ENCODE assay signal across 8 cellular contexts in the genomic region with DNA sequence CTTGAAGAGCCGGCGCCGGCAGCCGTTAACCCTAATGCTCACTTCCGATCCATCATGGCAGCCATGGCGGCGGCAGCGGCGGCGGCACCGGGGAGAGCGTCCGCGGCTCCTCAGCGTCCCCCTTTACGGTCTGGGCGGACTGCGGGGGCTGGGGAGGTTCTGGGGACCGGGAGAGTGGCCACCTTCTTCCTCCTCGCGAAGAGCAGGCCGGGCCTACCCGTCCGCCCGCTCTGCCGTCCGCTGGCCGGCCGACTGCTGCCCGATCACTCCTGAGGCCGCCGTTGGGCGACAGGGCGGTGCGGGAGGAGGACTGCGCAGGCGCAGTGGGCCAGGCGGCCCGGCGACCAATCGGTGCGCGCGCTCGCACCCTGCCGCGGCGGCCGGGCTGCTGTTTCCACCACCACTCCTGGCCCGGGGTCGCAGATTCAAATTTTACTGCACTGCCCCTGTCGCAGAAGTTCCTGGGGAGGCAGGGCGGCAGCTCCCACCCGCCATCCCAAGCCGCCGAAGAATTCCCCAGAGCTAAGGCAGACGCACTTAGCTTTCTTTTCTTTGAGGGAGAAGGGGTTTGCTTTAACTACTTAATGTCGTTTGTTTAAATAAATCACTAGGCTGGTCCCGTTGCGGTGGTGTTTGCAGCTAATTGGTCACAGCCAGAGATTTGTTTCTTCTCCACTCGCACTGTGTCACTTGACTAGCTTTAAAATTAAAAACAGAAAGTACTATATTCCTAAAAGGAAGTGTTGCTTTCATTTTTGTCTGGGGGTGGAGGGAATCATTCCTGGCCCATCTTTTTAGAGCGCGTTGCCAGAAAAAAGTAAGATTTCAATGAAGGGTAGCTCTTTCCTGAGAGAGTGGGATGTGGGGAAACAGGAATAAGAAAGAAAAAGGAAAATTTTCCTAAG. TPM values are rescaled to one million over a fixed set of nuclear protein-coding genes. Genes with fewer than 3 reads are reported as not detected.
DNase-seq lines count a peak whose midpoint lies in the region; ATAC-seq and TF ChIP-seq lines count a peak whose summit lies in the region.

A gene (minus strand): TSS at position 290 of the 905 bp plus-strand sequence. CDS start 452 bp downstream, outside the sequence.

- H3K4me3 ChIP-seq in astrocyte of the cerebellum (ENCODE audit: low read depth, low read length) (peak within 1 kb of the TSS; percentile 98), aorta (ENCODE audit: low read length in 2 of 2) (peak within 1 kb of the TSS; percentile 54 to 73)

- H3K4me1 ChIP-seq in aorta (ENCODE audit: control insufficient read depth in 1 of 2, insufficient read depth in 2 of 2, low read length in 2 of 2) = no peaks in the 10 kb centered on the region

- peak within 1 kb of the TSS; percentile 83 to 88 for H3K27ac ChIP-seq in aorta (ENCODE audit: low read depth in 1 of 2, low read length in 2 of 2)

- TF ChIP-seq CTCF in astrocyte of the cerebellum (IDR thresholded peaks at IDR 0.05; ENCODE audit: low read depth, low read length, missing control alignments) = no peak

- H3K9me3 ChIP-seq in aorta (ENCODE audit: control insufficient read depth, low read length) = no peaks in the 10 kb centered on the region

- H3K36me3 ChIP-seq in aorta (ENCODE audit: control insufficient read depth in 1 of 2, insufficient read depth in 2 of 2, low read length in 1 of 2) = no peaks in the 10 kb centered on the region

- in situ Hi-C loops in astrocyte of the cerebellum (cut with HindIII; ENCODE audit: low sequenced_read_pairs) = no loop called here

- peak; percentile 27 for DNase-seq in NCI-H2029 (lab: John Stamatoyannopoulos, UW)
- peak; percentile 87 for DNase-seq in T1000 (lab: John Stamatoyannopoulos, UW)
- peak; percentile 51 for DNase-seq in astrocyte of the cerebellum (ENCODE audit: low read depth)
- peak; percentile 96 for DNase-seq in hepatic stellate cell (ENCODE audit: low spot score)
- DNase-seq in retina = peak; percentile 99
- peak; percentile 93 to 96 for DNase-seq in aorta

- WGBS in aorta, 2 donors = 1 to 2% methylated on average over 49 to 63 of the region's 63 CpGs

- peak; percentile 53 for ATAC-seq in GM18508 (IDR thresholded peaks at IDR 0.05; ENCODE audit: insufficient read depth, unreplicated experiment)
- peak; percentile 87 for ATAC-seq in HG02943 (IDR thresholded peaks at IDR 0.05; ENCODE audit: low read depth, unreplicated experiment)
- ATAC-seq in aorta (ENCODE audit: low FRiP score) = peak; percentile 97

- no peaks in the 10 kb centered on the region for H3K27me3 ChIP-seq in aorta (ENCODE audit: control insufficient read depth in 1 of 2, insufficient read depth in 2 of 2, low read length in 1 of 2)

- intact Hi-C loops in aorta (cut with DNase I) = loop anchor here (5.0 to 10.0 kb wide), 5 partner anchors 48 to 291 kb away; a partner anchor contains a TSS

RNA-seq across cellular contexts. Expression of the gene that starts here (rescaled TPM):
- 100 to 1,000 TPM; 111 to 191 TPM for total RNA-seq in aorta
- polyA plus RNA-seq in aorta = 10 to 100 TPM; 48.4 to 91.7 TPM

Comparison
In these comparisons a context has a peak if more than half of its experiments do, and no peak if none do; other contexts are left out.
1. Peak in every context shown above with its lines: DNase-seq, ATAC-seq, H3K4me3 ChIP-seq and H3K27ac ChIP-seq.
2. DNase-seq: peak in every context shown above with its lines; median percentile 99 in retina; 96 in hepatic stellate cell; 94 in aorta; 87 in T1000; 51 in astrocyte of the cerebellum; 27 in NCI-H2029.